In the genomic region with DNA sequence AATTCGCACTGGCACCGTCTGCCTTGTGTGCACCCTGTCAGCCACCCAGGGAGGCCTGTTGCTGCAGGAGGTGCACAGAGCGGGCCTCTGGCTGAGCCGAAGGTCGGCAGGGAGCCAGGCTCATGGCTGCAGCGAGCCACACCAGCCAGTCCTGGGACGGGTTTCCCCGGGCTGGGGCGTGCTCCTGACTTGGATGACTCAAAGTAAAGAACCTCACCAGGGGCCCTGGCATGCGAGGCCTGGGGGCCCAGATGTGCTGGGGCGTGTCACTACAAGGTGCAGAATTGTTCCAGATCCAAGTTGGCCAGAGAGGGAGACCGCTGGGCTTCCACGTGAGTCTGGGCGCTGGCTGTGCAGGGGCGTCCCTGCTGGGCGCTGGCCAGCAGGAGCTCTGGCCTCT, we compare ENCODE assay signal across 9 cellular contexts. TPM values are rescaled to one million over a fixed set of nuclear protein-coding genes. Genes with fewer than 3 reads are reported as not detected.
DNase-seq lines count a peak whose midpoint lies in the region; ATAC-seq, FAIRE-seq and TF ChIP-seq lines count a peak whose summit lies in the region.
"Had no signal": no experiment of that assay in that cellular context is flagged by ENCODE, and none has a peak within 500 bp of the region (broad histone marks: within the 10 kb centered on the region; RNA-seq: fewer than 3 reads in every experiment).

No MANE protein-coding gene starts in this region.

- no peak overlapping the region for H4K91ac ChIP-seq in H1 (replicated peaks; ENCODE audit: insufficient read length, low read length)

- no peak overlapping the region for H4K5ac ChIP-seq in H1 (ENCODE audit: insufficient read length, low read depth, low read length)

- 91% methylated on average over 16 of the region's 16 CpGs; no CpG with 5 or more reads in 1 of the 2 experiments for WGBS in H1 (ENCODE audit: extremely low coverage in 1 of 2, insufficient coverage in 1 of 2, insufficient read length in 1 of 2, insufficient replicate concordance in 2 of 2, low coverage in 1 of 2, low lambda C conversion rate in 2 of 2, missing lambda C conversion rate in 1 of 2), 2 experiments

- H3K27me3 ChIP-seq in NT2/D1 (ENCODE audit: insufficient read depth, insufficient read length) (peaks cover 46% of the 10 kb centered on the region), H1 (replicated peaks in 1 of 4; ENCODE audit: control insufficient read depth in 3 of 4, extremely low read depth in 1 of 4, insufficient read depth in 3 of 4, low read length in 3 of 4) (peaks cover 0 to 23% (median 20%) of the 10 kb centered on the region in 4 experiments; a peak in 6 of 7 replicates)
- H3K27me3 ChIP-seq: right lobe of liver had no signal

- no peak overlapping the region for H3K27ac ChIP-seq in H1 (ENCODE audit: low read depth, low read length)
- H3K27ac ChIP-seq: right lobe of liver had no signal

- H3K4me2 ChIP-seq in H1 (ENCODE audit: insufficient read depth in 1 of 2, low read depth in 2 of 2, low read length in 2 of 2) = no peak overlapping the region

- no peak overlapping the region for H2BK120ac ChIP-seq in H1 (replicated peaks; ENCODE audit: low read depth, low read length)

- no peak overlapping the region for H3K23ac ChIP-seq in H1 (ENCODE audit: insufficient read length)

- no peak for TF ChIP-seq CTCF in H1 (IDR thresholded peaks at IDR 0.05; ENCODE audit: control extremely low read depth in 1 of 3, insufficient read depth in 1 of 3, low read depth in 1 of 3, low read length in 3 of 3)
- no peak for TF ChIP-seq CTCF in omental fat pad (IDR thresholded peaks at IDR 0.05)
- no peak for TF ChIP-seq CTCF in GM10266 (IDR thresholded peaks at IDR 0.05; ENCODE audit: control insufficient read depth, insufficient read depth, low read depth, missing control alignments)

- ATAC-seq in omental fat pad (ENCODE audit: low FRiP score) (peak; percentile 21), GM21825 (IDR thresholded peaks at IDR 0.05; ENCODE audit: unreplicated experiment) (no peak)

- no peak for TF ChIP-seq RAD21 in H1 (IDR thresholded peaks at IDR 0.05 in 1 of 2, conservative IDR thresholded peaks at IDR 0.05 in 1 of 2; ENCODE audit: low read depth in 2 of 2, low read length in 2 of 2)

- no peak for TF ChIP-seq POLR2A in H1 (IDR thresholded peaks at IDR 0.05; ENCODE audit: control extremely low read depth in 1 of 2, low read depth in 2 of 2, low read length in 2 of 2)

- no peak for FAIRE-seq in H1 (lab: Jason Lieb, UNC)

- no peaks in the 10 kb centered on the region; the same call in 1 of the 2 replicates for H3K79me1 ChIP-seq in H1 (ENCODE audit: low read depth, low read length)

- peaks cover 7 to 24% of the 10 kb centered on the region in 2 experiments for H4K20me1 ChIP-seq in H1 (replicated peaks in 1 of 2; ENCODE audit: control insufficient read depth in 1 of 2, insufficient read depth in 2 of 2, low read length in 2 of 2)

- no peaks in the 10 kb centered on the region for H3K79me2 ChIP-seq in H1 (ENCODE audit: control insufficient read depth in 1 of 2, insufficient read depth in 2 of 2, low read length in 2 of 2)

- CTCF ChIA-PET in H1 (lab: Charles Lee; ENCODE audit: partially characterized antibody) (interaction anchor here (1.1 to 8.6 kb wide), 22 partner anchors 8 to 142 kb away, joined by 3 to 83 read pairs (median 4); no protein-coding TSS in a partner anchor), HEK293T (lab: Yijun Ruan, JAX) (interaction anchor here (0.9 kb wide), 1 partner anchor 111 kb away, joined by 4 read pairs; no protein-coding TSS in a partner anchor)

- DNase-seq in Daoy (ENCODE audit: low read depth) (peak; percentile 89), NT2/D1 (ENCODE audit: low read depth, low spot score) (no peak), H1 (ENCODE audit: low read depth in 1 of 2, low spot score in 2 of 2) (no peak), omental fat pad (ENCODE audit: low spot score) (no peak), GM10266 (ENCODE audit: extremely low spot score) (no peak), HEK293T (ENCODE audit: extremely low spot score) (no peak)
- no peak for DNase-seq in stimulated activated CD4-positive, alpha-beta T cell treated with anti-CD3 and anti-CD28 coated beads, Interleukin-4, amount 100 ng/mL, for 4 hours

- TF ChIP-seq EP300 in H1 (IDR thresholded peaks at IDR 0.05; ENCODE audit: borderline replicate concordance in 1 of 2, low read depth in 2 of 2, low read length in 2 of 2) = no peak

- POLR2A ChIA-PET in H1 (lab: Charles Lee; ENCODE audit: partially characterized antibody) = no interaction called here
- POLR2A ChIA-PET in HEK293T (lab: Yijun Ruan, JAX) = no interaction called here

- H3K23me2 ChIP-seq in H1 (ENCODE audit: low read depth, low read length) = no peaks in the 10 kb centered on the region

- H3K14ac ChIP-seq in H1 (ENCODE audit: insufficient read length) = no peak overlapping the region

- H3K4me1 ChIP-seq in NT2/D1 (ENCODE audit: insufficient read depth, insufficient read length) (peaks cover 35% of the 10 kb centered on the region), H1 (replicated peaks in 1 of 4; ENCODE audit: control insufficient read depth in 3 of 4, insufficient read depth in 4 of 4, low read length in 3 of 4) (peaks cover 0 to 15% (median 11%) of the 10 kb centered on the region in 4 experiments; a peak in 6 of 7 replicates)
- H3K4me1 ChIP-seq: right lobe of liver had no signal

- H2BK15ac ChIP-seq in H1 (ENCODE audit: low read length) = no peak overlapping the region

- no peak overlapping the region for H2AK5ac ChIP-seq in H1 (ENCODE audit: low read depth, low read length)

- no peak overlapping the region for H3K18ac ChIP-seq in H1 (ENCODE audit: extremely low read depth, low read length)

- peaks cover 13% of the 10 kb centered on the region; the same call in 1 of the 2 replicates for H3K9me3 ChIP-seq in NT2/D1 (ENCODE audit: insufficient read depth, low read length)
- H3K9me3 ChIP-seq in H1 (ENCODE audit: insufficient read depth in 2 of 2, low read depth in 1 of 2, low read length in 1 of 2) = peaks cover under 1 to 1% of the 10 kb centered on the region in 2 experiments; a peak in 3 of 4 replicates
- H3K9me3 ChIP-seq: right lobe of liver had no signal

- H2BK12ac ChIP-seq in H1 (ENCODE audit: low read depth, low read length) = no peak overlapping the region

- peak overlapping the region; percentile 50 for H3K9ac ChIP-seq in NT2/D1 (ENCODE audit: insufficient read length, low read depth)
- H3K9ac ChIP-seq in H1 (replicated peaks in 1 of 4; ENCODE audit: extremely low read depth in 1 of 4, low read depth in 3 of 4, low read length in 3 of 4) = no peak overlapping the region

- H3K4me3 ChIP-seq in NT2/D1 (ENCODE audit: insufficient read length, low read depth) (no peak overlapping the region), H1 (ENCODE audit: extremely low read depth in 1 of 4, insufficient read depth in 2 of 4, low read depth in 3 of 4, low read length in 4 of 4) (no peak overlapping the region)
- H3K4me3 ChIP-seq: right lobe of liver had no signal

- no peak overlapping the region for H4K8ac ChIP-seq in H1 (ENCODE audit: extremely low read depth, insufficient read depth, low read length)

- H2BK5ac ChIP-seq in H1 (ENCODE audit: low read depth, low read length) = no peak overlapping the region

- peak overlapping the region; percentile 53 for H3K4ac ChIP-seq in H1 (replicated peaks; ENCODE audit: insufficient read length, low read depth, low read length)

- H2AFZ ChIP-seq in H1 (ENCODE audit: low read length) = no peak overlapping the region

- H3K56ac ChIP-seq in H1 (replicated peaks; ENCODE audit: insufficient read length, low read depth, low read length) = no peak overlapping the region

- H3K36me3 ChIP-seq in NT2/D1 (ENCODE audit: insufficient read depth, insufficient read length, low read length) (no peaks in the 10 kb centered on the region), H1 (ENCODE audit: control insufficient read depth in 2 of 4, insufficient read depth in 4 of 4, low read length in 3 of 4) (no peaks in the 10 kb centered on the region)
- H3K36me3 ChIP-seq: right lobe of liver had no signal

- H2BK20ac ChIP-seq in H1 (ENCODE audit: low read length) = no peak overlapping the region

TF ChIP-seq in H1, 55 proteins besides CTCF, POLR2A, EP300 and RAD21 (continues in another document):
- TF ChIP-seq, protein P1, sequence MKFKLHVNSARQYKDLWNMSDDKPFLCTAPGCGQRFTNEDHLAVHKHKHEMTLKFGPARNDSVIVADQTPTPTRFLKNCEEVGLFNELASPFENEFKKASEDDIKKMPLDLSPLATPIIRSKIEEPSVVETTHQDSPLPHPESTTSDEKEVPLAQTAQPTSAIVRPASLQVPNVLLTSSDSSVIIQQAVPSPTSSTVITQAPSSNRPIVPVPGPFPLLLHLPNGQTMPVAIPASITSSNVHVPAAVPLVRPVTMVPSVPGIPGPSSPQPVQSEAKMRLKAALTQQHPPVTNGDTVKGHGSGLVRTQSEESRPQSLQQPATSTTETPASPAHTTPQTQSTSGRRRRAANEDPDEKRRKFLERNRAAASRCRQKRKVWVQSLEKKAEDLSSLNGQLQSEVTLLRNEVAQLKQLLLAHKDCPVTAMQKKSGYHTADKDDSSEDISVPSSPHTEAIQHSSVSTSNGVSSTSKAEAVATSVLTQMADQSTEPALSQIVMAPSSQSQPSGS (IDR thresholded peaks at IDR 0.05; ENCODE audit: low read length) = no peak
- no peak for TF ChIP-seq MAFK (IDR thresholded peaks at IDR 0.05; ENCODE audit: low read depth, low read length)

TF ChIP-seq in HEK293T, 16 proteins besides CTCF, POLR2A, EP300 and RAD21 (continues in another document):
- no peak for TF ChIP-seq SP1 (IDR thresholded peaks at IDR 0.05)
- no peak for TF ChIP-seq LEF1 (IDR thresholded peaks at IDR 0.05; ENCODE audit: borderline replicate concordance)
- TF ChIP-seq FOXK2 (IDR thresholded peaks at IDR 0.05) = no peak
- no peak for TF ChIP-seq HDGF (IDR thresholded peaks at IDR 0.05; ENCODE audit: borderline replicate concordance)
- no peak for TF ChIP-seq L3MBTL2 (conservative IDR thresholded peaks at IDR 0.05)

RNA-seq across cellular contexts. Expression of a gene that starts 34.5 kb away (rescaled TPM):
- total RNA-seq in Daoy (2014; rRNA removed; shearing (Covaris generic)) = 2.6 and 9.8 TPM in 2 replicates
- total RNA-seq in H1 (2021; fragmentation: NEBNext Ultra II Directional; extraction: Animal tissue kit (Norgen Biotek cat#: 25700)) = 109 and 123 TPM in 2 replicates
- polyA plus RNA-seq in H1 (2011; rRNA removed) = 18.4 and 78.9 TPM in 2 replicates
- 13.8 TPM for polyA plus RNA-seq in H1 (2011; cell fraction: cytosol; rRNA removed)
- polyA plus RNA-seq in H1 (2011; cell fraction: nucleus; rRNA removed) = 51.7 TPM
- 70.6 to 100 TPM (median 74.4 TPM) in 4 replicates for polyA plus RNA-seq in H1 (2012, experiment 1 of 2)
- polyA plus RNA-seq in H1 (2012, experiment 2 of 2) = 111 TPM
- polyA plus RNA-seq in H1 (2013, experiment 1 of 2) = 79.0 TPM
- polyA plus RNA-seq in H1 (2013, experiment 2 of 2) = 73.0 TPM
- polyA minus RNA-seq in H1 (2011; rRNA and poly(A)+ RNA removed) = 1.7 and 39.3 TPM in 2 replicates
- polyA minus RNA-seq in H1 (2011; cell fraction: cytosol; rRNA and poly(A)+ RNA removed) = 52.3 TPM
- polyA minus RNA-seq in H1 (2011; cell fraction: nucleus; rRNA and poly(A)+ RNA removed) = 28.5 TPM
- 10 to 100 TPM in 2 of 4 donors, 1 to 10 TPM in 2; 5.9 to 16.0 (median 9.4) TPM for total RNA-seq in omental fat pad
